Comparison of ENCODE assay signal across 8 cellular contexts in genomic region chrX:101415180-101416130, GRCh38. TPM values are rescaled to one million over a fixed set of nuclear protein-coding genes. Genes with fewer than 3 reads are reported as not detected.
DNase-seq lines count a peak whose midpoint lies in the region; ATAC-seq, FAIRE-seq and TF ChIP-seq lines count a peak whose summit lies in the region.

No MANE protein-coding gene starts in this region.

- TF ChIP-seq EP300 in A549 (IDR thresholded peaks at IDR 0.05), result no peak

- H3K4me2 ChIP-seq in A549, result no peak overlapping the region

- peaks cover 9% of the 10 kb centered on the region; the same call in 2 of the 3 replicates for H3K4me1 ChIP-seq in A549

- FAIRE-seq in A549 (lab: Jason Lieb, UNC), result peak; percentile 49

- H3K4me1 Mint-ChIP-seq in T-cell (peaks cover 44 to 63% (median 46%) of the 10 kb centered on the region in 3 donors), type B pancreatic cell (ENCODE audit: unreplicated experiment) (peaks cover 24% of the 10 kb centered on the region)

- H3K4me3 ChIP-seq in A549 (no peak overlapping the region), GM06990 (replicated peaks; ENCODE audit: low read depth, low read length) (no peak overlapping the region), dorsolateral prefrontal cortex (peak overlapping the region in 4 of 59 donors; percentile 4 to 30 (median 16))

- H3K27me3 ChIP-seq in GM06990 (replicated peaks; ENCODE audit: control insufficient read depth, insufficient read depth, low read length) (no peaks in the 10 kb centered on the region), dorsolateral prefrontal cortex (peaks cover 0 to 79% (median 29%) of the 10 kb centered on the region in 45 donors)

- TF ChIP-seq POLR2A in A549 (IDR thresholded peaks at IDR 0.05; ENCODE audit: low read length), result no peak

- peak; percentile 71 to 74 for TF ChIP-seq RAD21 in A549 (conservative IDR thresholded peaks at IDR 0.05 in 1 of 2, IDR thresholded peaks at IDR 0.05 in 1 of 2)

- CTCF ChIA-PET in A549 (lab: Yijun Ruan, JAX), result interaction anchor here (0.6 to 1.6 kb wide), 16 partner anchors 9 to 512 kb away, joined by 3 to 6 read pairs (median 3); no protein-coding TSS in a partner anchor
- CTCF ChIA-PET in HEK293T (lab: Yijun Ruan, JAX), result interaction anchor here (0.6 to 0.7 kb wide), 2 partner anchors 151 to 277 kb away, joined by 3 to 5 read pairs; no protein-coding TSS in a partner anchor
- CTCF ChIA-PET in T-cell (lab: Charles Lee), result interaction anchor here (0.7 to 1.9 kb wide), 5 partner anchors 10 to 343 kb away, joined by 3 to 10 read pairs (median 5); no protein-coding TSS in a partner anchor

- 68% methylated on average over 11 of the region's 12 CpGs for WGBS in A549 (ENCODE audit: missing lambda C conversion rate)

- no peaks in the 10 kb centered on the region for H3K9me3 ChIP-seq in A549

- H3K9me3 Mint-ChIP-seq in T-cell (no peaks in the 10 kb centered on the region), type B pancreatic cell (no peaks in the 10 kb centered on the region)

- TF ChIP-seq CTCF in A549 (IDR thresholded peaks at IDR 0.05) (peak; percentile 72), GM06990 (IDR thresholded peaks at IDR 0.05; ENCODE audit: insufficient read depth, low read length, poor library complexity, severe bottlenecking) (peak; percentile 74), dorsolateral prefrontal cortex (IDR thresholded peaks at IDR 0.05 in 54 of 56, conservative IDR thresholded peaks at IDR 0.05 in 2 of 56; ENCODE audit: low read depth in 1 of 56, partially characterized antibody in 56 of 56) (peak; percentile 35 to 91 (median 81)), type B pancreatic cell (conservative IDR thresholded peaks at IDR 0.05) (peak; percentile 85)

- H3K36me3 Mint-ChIP-seq in T-cell, result peaks cover 17% of the 10 kb centered on the region
- H3K36me3 Mint-ChIP-seq in type B pancreatic cell, result peaks cover 16% of the 10 kb centered on the region

- peak; percentile 73 to 80; a peak in 5 of 6 replicates for ATAC-seq in A549
- peak; percentile 65 to 76 (median 72) for ATAC-seq in T-cell (replicated peaks in 1 of 4)

- no peaks in the 10 kb centered on the region for H3K36me3 ChIP-seq in GM06990 (ENCODE audit: control insufficient read depth, insufficient read depth, low read length)

- POLR2A ChIA-PET in A549 (lab: Yijun Ruan, JAX) (interaction anchor here (0.6 kb wide), 1 partner anchor 123 kb away, joined by 5 read pairs; no protein-coding TSS in a partner anchor), HEK293T (lab: Yijun Ruan, JAX) (no interaction called here), T-cell (lab: Charles Lee) (interaction anchor here in 1 of 2 donors (0.6 kb wide), 2 partner anchors 139 to 192 kb away, joined by 3 read pairs; no protein-coding TSS in a partner anchor)

- H3K27me3 Mint-ChIP-seq in T-cell (peaks cover 0 to 23% of the 10 kb centered on the region in 2 donors), type B pancreatic cell (no peaks in the 10 kb centered on the region)

- intact Hi-C loops in dorsolateral prefrontal cortex (cut with DNase I), result loop anchor here (5.0 kb wide), 1 partner anchor 382 kb away; no protein-coding TSS in a partner anchor

- H3K27ac ChIP-seq in A549 (peak overlapping the region; percentile 40 to 47; a peak in 3 of 6 replicates), dorsolateral prefrontal cortex (peak overlapping the region; percentile 63 to 99 (median 90))

- peak overlapping the region; percentile 85 to 87 for H3K27ac Mint-ChIP-seq in T-cell
- H3K27ac Mint-ChIP-seq in type B pancreatic cell, result peak overlapping the region; percentile 75

- H3K4me3 Mint-ChIP-seq in T-cell (peak overlapping the region in 2 of 3 donors; percentile 12 to 25), type B pancreatic cell (peak overlapping the region; percentile 71)

- DNase-seq in A549 (ENCODE audit: low read depth in 1 of 2, low spot score in 1 of 2), result peak; percentile 57 to 75
- DNase-seq in GM06990 (ENCODE audit: extremely low read depth, insufficient read length), result peak; percentile 66
- DNase-seq in HEK293T (ENCODE audit: extremely low spot score), result peak; percentile 68
- peak; percentile 54 for DNase-seq in MV-4-11 (lab: John Stamatoyannopoulos, UW)
- DNase-seq in T-cell, result peak in 16 of 34 experiments; percentile 4 to 50 (median 17)
- peak in 1 of 10 donors; percentile 25 for DNase-seq in dorsolateral prefrontal cortex
- peak; percentile 92 for DNase-seq in medulla oblongata (ENCODE audit: extremely low spot score)
- DNase-seq in type B pancreatic cell (ENCODE audit: extremely low spot score, unreplicated experiment), result no peak

TF ChIP-seq in A549, 52 proteins besides CTCF, POLR2A, EP300 and RAD21:
- TF ChIP-seq SMC3 (IDR thresholded peaks at IDR 0.05) (peak; percentile 47; the same call in 1 of the 3 replicates), NPAS2 (CRISPR knock-in tag; IDR thresholded peaks at IDR 0.05; ENCODE audit: borderline replicate concordance) (no peak), BCL3 (IDR thresholded peaks at IDR 0.05) (no peak), ZC3H11A (IDR thresholded peaks at IDR 0.05) (no peak)

TF ChIP-seq in HEK293T, 16 proteins besides CTCF, POLR2A, EP300 and RAD21:
- no peak for TF ChIP-seq FOXK2 (IDR thresholded peaks at IDR 0.05)
- TF ChIP-seq SUZ12 (IDR thresholded peaks at IDR 0.05), result no peak
- no peak for TF ChIP-seq HDGF (IDR thresholded peaks at IDR 0.05; ENCODE audit: borderline replicate concordance)
- no peak for TF ChIP-seq SP1 (IDR thresholded peaks at IDR 0.05)
- no peak for TF ChIP-seq PKNOX1 (IDR thresholded peaks at IDR 0.05)
- no peak for TF ChIP-seq TARDBP (IDR thresholded peaks at IDR 0.05)
- TF ChIP-seq FOXA1 (IDR thresholded peaks at IDR 0.05), result no peak
- TF ChIP-seq LEF1 (IDR thresholded peaks at IDR 0.05; ENCODE audit: borderline replicate concordance), result no peak
- no peak for TF ChIP-seq ELF4 (IDR thresholded peaks at IDR 0.05)
- TF ChIP-seq L3MBTL2 (conservative IDR thresholded peaks at IDR 0.05), result no peak
- no peak for TF ChIP-seq CTBP1 (IDR thresholded peaks at IDR 0.05; ENCODE audit: borderline replicate concordance)
- TF ChIP-seq ARNT (IDR thresholded peaks at IDR 0.05), result no peak
- TF ChIP-seq FOXM1 (IDR thresholded peaks at IDR 0.05; ENCODE audit: borderline replicate concordance), result no peak
- no peak for TF ChIP-seq NFRKB (IDR thresholded peaks at IDR 0.05)
- no peak for TF ChIP-seq BHLHE40 (IDR thresholded peaks at IDR 0.05; ENCODE audit: borderline replicate concordance)

RNA-seq across cellular contexts. Expression of gene HNRNPH2, which starts 7.4 kb away (rescaled TPM):
- polyA plus RNA-seq in A549 (2011; rRNA removed) (50.1 and 55.4 TPM in 2 replicates), A549 (2017; fragmentation: RNase III; extraction: RNeasy Plus Mini Kit Qiagen cat#74134 plus additional on column Dnase treatment) (74.9 to 88.0 TPM (median 86.5 TPM) in 3 replicates)
- polyA plus RNA-seq in A549 (2012; cell fraction: cytosol; rRNA removed), result 14.8 and 16.4 TPM in 2 replicates
- 6.9 and 16.9 TPM in 2 replicates for polyA plus RNA-seq in A549 (2012; cell fraction: nucleus; rRNA removed)
- 14.5 and 16.0 TPM in 2 replicates for polyA minus RNA-seq in A549 (2011; rRNA and poly(A)+ RNA removed)
- total RNA-seq in T-cell (10 to 100 TPM; 32.4 to 39.5 (median 36.0) TPM), dorsolateral prefrontal cortex (100 to 1,000 TPM in 8 of 120 experiments, 10 to 100 TPM in 112; 46.4 to 112 (median 81.5) TPM), type B pancreatic cell (ENCODE audit: low replicate concordance) (68.3 and 76.0 TPM in 2 replicates)

RNA-seq across cellular contexts. Expression of gene GLA, which starts 7.7 kb away (rescaled TPM):
- polyA plus RNA-seq in A549 (2011; rRNA removed) (184 and 186 TPM in 2 replicates), A549 (2017; fragmentation: RNase III; extraction: RNeasy Plus Mini Kit Qiagen cat#74134 plus additional on column Dnase treatment) (136 to 148 TPM (median 147 TPM) in 3 replicates)
- polyA plus RNA-seq in A549 (2012; cell fraction: cytosol; rRNA removed), result 136 and 142 TPM in 2 replicates
- 159 and 218 TPM in 2 replicates for polyA plus RNA-seq in A549 (2012; cell fraction: nucleus; rRNA removed)
- 56.8 and 63.6 TPM in 2 replicates for polyA minus RNA-seq in A549 (2011; rRNA and poly(A)+ RNA removed)
- total RNA-seq in T-cell (10 to 100 TPM; 11.3 to 22.5 (median 14.9) TPM), dorsolateral prefrontal cortex (10 to 100 TPM in 117 of 120 experiments, 1 to 10 TPM in 3; 8.9 to 38.7 (median 15.0) TPM), type B pancreatic cell (ENCODE audit: low replicate concordance) (39.5 and 44.8 TPM in 2 replicates)

RNA-seq across cellular contexts. Expression of gene RPL36A, which starts 24.6 kb away (rescaled TPM):
- 2,853 and 3,171 TPM in 2 replicates for polyA plus RNA-seq in A549 (2011; rRNA removed)
- 1,384 and 2,343 TPM in 2 replicates for polyA plus RNA-seq in A549 (2012; cell fraction: cytosol; rRNA removed)
- polyA plus RNA-seq in A549 (2012; cell fraction: nucleus; rRNA removed), result 402 and 904 TPM in 2 replicates
- 2,347 to 2,811 TPM (median 2,529 TPM) in 3 replicates for polyA plus RNA-seq in A549 (2017; fragmentation: RNase III; extraction: RNeasy Plus Mini Kit Qiagen cat#74134 plus additional on column Dnase treatment)
- polyA minus RNA-seq in A549 (2011; rRNA and poly(A)+ RNA removed), result 112 and 140 TPM in 2 replicates
- total RNA-seq in T-cell, result 100 to 1,000 TPM; 183 to 509 (median 431) TPM
- 100 to 1,000 TPM in 21 of 120 experiments, 10 to 100 TPM in 99; 23.1 to 180 (median 63.0) TPM for total RNA-seq in dorsolateral prefrontal cortex
- total RNA-seq in type B pancreatic cell (ENCODE audit: low replicate concordance), result 329 and 338 TPM in 2 replicates

RNA-seq across cellular contexts. Expression of gene BTK, which starts 29.5 kb away (rescaled TPM):
- 0.05 and 0.26 TPM in 2 replicates for polyA plus RNA-seq in A549 (2011; rRNA removed)
- polyA plus RNA-seq in A549 (2012; cell fraction: cytosol; rRNA removed), result 0.01 and 0.03 TPM in 2 replicates
- polyA plus RNA-seq in A549 (2012; cell fraction: nucleus; rRNA removed), result 0.01 and 0.09 TPM in 2 replicates
- 0.05 to 0.20 TPM (median 0.18 TPM) in 3 replicates for polyA plus RNA-seq in A549 (2017; fragmentation: RNase III; extraction: RNeasy Plus Mini Kit Qiagen cat#74134 plus additional on column Dnase treatment)
- 0.15 TPM in 1 of 2 replicates, not detected in the other for polyA minus RNA-seq in A549 (2011; rRNA and poly(A)+ RNA removed)
- total RNA-seq in T-cell, result 1 to 10 TPM; 1.6 to 9.5 (median 4.1) TPM
- total RNA-seq in dorsolateral prefrontal cortex, result 10 to 100 TPM in 3 of 120 experiments, 1 to 10 TPM in 117; 1.5 to 11.7 (median 4.6) TPM
- 0.34 and 0.38 TPM in 2 replicates for total RNA-seq in type B pancreatic cell (ENCODE audit: low replicate concordance)
